In genomic region chr6:49653942-49654341, GRCh38 we compare ENCODE assay signal across 41 cellular contexts. TPM values are rescaled to one million over a fixed set of nuclear protein-coding genes. Genes with fewer than 3 reads are reported as not detected.
"Had no signal": no experiment of that assay in that cellular context is flagged by ENCODE, and none has a peak within 500 bp of the region (broad histone marks: within the 10 kb centered on the region; RNA-seq: fewer than 3 reads in every experiment).

No MANE protein-coding gene starts in this region.

- H3K27me3 Mint-ChIP-seq: activated B cell treated with CpG ODN at 0.5 μM for 24 hours; activated CD4-positive, alpha-beta memory T cell treated with anti-CD3 and anti-CD28 coated beads for 36 hours; activated CD4-positive, alpha-beta T cell treated with anti-CD3 and anti-CD28 coated beads, Interleukin-2, amount 10 ng/mL, durations not matched to agents 24 days and 14 days; activated CD8-positive, alpha-beta T cell treated with anti-CD3 and anti-CD28 coated beads for 36 hours; activated T-helper 17 cell treated with anti-CD3 and anti-CD28 coated beads, Interleukin-2, amount 50 U/mL, for 72 hours; central memory CD8-positive, alpha-beta T cell had no signal

- H3K27ac Mint-ChIP-seq: activated B cell treated with CpG ODN at 0.5 μM for 24 hours; activated CD4-positive, alpha-beta memory T cell treated with anti-CD3 and anti-CD28 coated beads for 36 hours; activated CD4-positive, alpha-beta T cell treated with anti-CD3 and anti-CD28 coated beads, Interleukin-2, amount 10 ng/mL, durations not matched to agents 24 days and 14 days; activated CD8-positive, alpha-beta T cell treated with anti-CD3 and anti-CD28 coated beads for 36 hours; activated naive CD4-positive, alpha-beta T cell treated with anti-CD3 and anti-CD28 coated beads for 36 hours; activated naive CD4-positive, alpha-beta T cell treated with anti-CD3 and anti-CD28 coated beads, Interleukin-2, amount 50 U/mL, for 72 hours; activated naive CD8-positive, alpha-beta T cell treated with anti-CD3 and anti-CD28 coated beads for 36 hours; activated T-cell treated with anti-CD3 and anti-CD28 coated beads, Interleukin-2, amount 50 U/mL, for 72 hours; activated T-helper 1 cell treated with anti-CD3 and anti-CD28 coated beads, Interleukin-12 subunit alpha, Interleukin-12 subunit beta, Interleukin-2, Interleukin-4 antibody, amounts not matched to agents 30 ng/mL and 10 ng/mL and 1 ng/mL, durations not matched to agents 14 hours and 24 hours and 36 hours; activated T-helper 17 cell treated with anti-CD3 and anti-CD28 coated beads, Interleukin-2, amount 50 U/mL, for 72 hours; T-helper 1 cell treated with Interleukin-12 subunit alpha and Interleukin-12 subunit beta and Interleukin-4 antibody, amounts not matched to agents 30 μg/mL and 1 μg/mL, for 36 hours; T-helper 2 cell treated with Interferon-gamma antibody and Interleukin-4, amounts not matched to agents 5 μg/mL and 100 μg/mL, for 36 hours had no signal

- H3K9me3 Mint-ChIP-seq: activated B cell treated with CpG ODN at 0.5 μM for 24 hours; activated CD4-positive, alpha-beta memory T cell treated with anti-CD3 and anti-CD28 coated beads for 36 hours; activated CD4-positive, alpha-beta T cell treated with anti-CD3 and anti-CD28 coated beads, Interleukin-2, amount 10 ng/mL, durations not matched to agents 24 days and 14 days; activated CD8-positive, alpha-beta T cell treated with anti-CD3 and anti-CD28 coated beads for 36 hours; activated naive CD4-positive, alpha-beta T cell treated with anti-CD3 and anti-CD28 coated beads for 36 hours; activated naive CD8-positive, alpha-beta T cell treated with anti-CD3 and anti-CD28 coated beads for 36 hours; activated T-helper 1 cell treated with anti-CD3 and anti-CD28 coated beads, Interleukin-12 subunit alpha, Interleukin-12 subunit beta, Interleukin-2, Interleukin-4 antibody, amounts not matched to agents 30 ng/mL and 10 ng/mL and 1 ng/mL, durations not matched to agents 14 hours and 24 hours and 36 hours; activated T-helper 17 cell treated with anti-CD3 and anti-CD28 coated beads, Interleukin-2, amount 50 U/mL, for 72 hours; T-helper 1 cell treated with Interleukin-12 subunit alpha and Interleukin-12 subunit beta and Interleukin-4 antibody, amounts not matched to agents 30 μg/mL and 1 μg/mL, for 36 hours; T-helper 2 cell treated with Interferon-gamma antibody and Interleukin-4, amounts not matched to agents 5 μg/mL and 100 μg/mL, for 36 hours had no signal

- ATAC-seq: activated CD8-positive, alpha-beta T cell treated with anti-CD3 and anti-CD28 coated beads for 36 hours; activated naive CD4-positive, alpha-beta T cell treated with anti-CD3 and anti-CD28 coated beads, Interleukin-2, amount 50 U/mL, for 72 hours; activated T-cell treated with anti-CD3 and anti-CD28 coated beads, Interleukin-2, amount 50 U/mL, for 4 hours; activated T-cell treated with anti-CD3 and anti-CD28 coated beads, Interleukin-2, amount 50 U/mL, for 72 hours; activated T-helper 17 cell treated with anti-CD3 and anti-CD28 coated beads, Interleukin-2, amount 50 U/mL, for 72 hours; body of pancreas had no signal

- H3K9me3 ChIP-seq: adrenal gland, body of pancreas, breast epithelium had no signal

- FAIRE-seq: astrocyte, TTC549 had no signal

- DNase-seq: activated B cell treated with CpG ODN at 0.5 μM for 24 hours; activated CD4-positive, alpha-beta memory T cell treated with anti-CD3 and anti-CD28 coated beads for 36 hours; activated CD4-positive, alpha-beta T cell treated with anti-CD3 and anti-CD28 coated beads for 4 hours; activated CD4-positive, alpha-beta T cell treated with anti-CD3 and anti-CD28 coated beads, Interleukin-2, amount 10 ng/mL, durations not matched to agents 24 days and 14 days; activated CD4-positive, alpha-beta T cell treated with anti-CD3 and anti-CD28 coated beads, Interleukin-2, amount 50 U/mL, for 1 hour; activated CD4-positive, alpha-beta T cell treated with anti-CD3 and anti-CD28 coated beads, Interleukin-2, amount 50 U/mL, for 4 hours; activated CD4-positive, CD25-positive, alpha-beta regulatory T cell treated with anti-CD3 and anti-CD28 coated beads, Interleukin-2, amount 50 U/mL, for 72 hours; activated CD8-positive, alpha-beta memory T cell treated with anti-CD3 and anti-CD28 coated beads, Interleukin-2, amount 50 U/mL, for 4 hours; activated CD8-positive, alpha-beta T cell treated with anti-CD3 and anti-CD28 coated beads for 36 hours; activated effector memory CD4-positive, alpha-beta T cell treated with anti-CD3 and anti-CD28 coated beads, Interleukin-2, amount 50 U/mL, for 16 hours; activated gamma-delta T cell treated with Interleukin-2 at 50 U/mL for 16 hours; activated naive CD4-positive, alpha-beta T cell; activated naive CD4-positive, alpha-beta T cell treated with anti-CD3 and anti-CD28 coated beads for 36 hours; activated naive CD4-positive, alpha-beta T cell treated with anti-CD3 and anti-CD28 coated beads, Interleukin-2, amount 50 U/mL, for 16 hours; activated naive CD8-positive, alpha-beta T cell treated with anti-CD3 and anti-CD28 coated beads for 36 hours; activated T-cell treated with anti-CD3 and anti-CD28 coated beads for 4 hours; activated T-cell treated with anti-CD3 and anti-CD28 coated beads, Interleukin-2, amount 50 U/mL, for 1 hour; activated T-cell treated with anti-CD3 and anti-CD28 coated beads, Interleukin-2, amount 50 U/mL, for 4 hours; activated T-cell treated with anti-CD3 and anti-CD28 coated beads, Interleukin-2, amount 50 U/mL, for 72 hours; adrenal gland; amniotic stem cell; aorta; body of pancreas; brain microvascular endothelial cell; caudate nucleus; cerebellar nuclear complex; T-helper 1 cell; T-helper 2 cell; T-helper 9 cell had no signal

- H3K27me3 ChIP-seq: adrenal gland, brain microvascular endothelial cell, breast epithelium, cardiac muscle cell had no signal

- H3K27ac ChIP-seq: adrenal gland, body of pancreas, brain microvascular endothelial cell, breast epithelium, cardiac muscle cell, VCaP had no signal

- H3K4me1 ChIP-seq: adrenal gland, body of pancreas, breast epithelium had no signal

- H3K4me3 Mint-ChIP-seq: activated B cell treated with CpG ODN at 0.5 μM for 24 hours; activated CD4-positive, alpha-beta memory T cell treated with anti-CD3 and anti-CD28 coated beads for 36 hours; activated CD4-positive, alpha-beta T cell treated with anti-CD3 and anti-CD28 coated beads, Interleukin-2, amount 10 ng/mL, durations not matched to agents 24 days and 14 days; activated CD8-positive, alpha-beta T cell treated with anti-CD3 and anti-CD28 coated beads for 36 hours; activated naive CD4-positive, alpha-beta T cell treated with anti-CD3 and anti-CD28 coated beads for 36 hours; activated naive CD8-positive, alpha-beta T cell treated with anti-CD3 and anti-CD28 coated beads for 36 hours; activated T-cell treated with anti-CD3 and anti-CD28 coated beads, Interleukin-2, amount 50 U/mL, for 4 hours; activated T-cell treated with anti-CD3 and anti-CD28 coated beads, Interleukin-2, amount 50 U/mL, for 72 hours; activated T-helper 1 cell treated with anti-CD3 and anti-CD28 coated beads, Interleukin-12 subunit alpha, Interleukin-12 subunit beta, Interleukin-2, Interleukin-4 antibody, amounts not matched to agents 30 ng/mL and 10 ng/mL and 1 ng/mL, durations not matched to agents 14 hours and 24 hours and 36 hours; activated T-helper 17 cell treated with anti-CD3 and anti-CD28 coated beads, Interleukin-2, amount 50 U/mL, for 72 hours; central memory CD8-positive, alpha-beta T cell; T-helper 1 cell treated with Interleukin-12 subunit alpha and Interleukin-12 subunit beta and Interleukin-4 antibody, amounts not matched to agents 30 μg/mL and 1 μg/mL, for 36 hours; T-helper 2 cell treated with Interferon-gamma antibody and Interleukin-4, amounts not matched to agents 5 μg/mL and 100 μg/mL, for 36 hours had no signal

- H3K36me3 Mint-ChIP-seq: activated CD4-positive, alpha-beta memory T cell treated with anti-CD3 and anti-CD28 coated beads for 36 hours; activated naive CD4-positive, alpha-beta T cell treated with anti-CD3 and anti-CD28 coated beads, Interleukin-2, amount 50 U/mL, for 72 hours; activated naive CD8-positive, alpha-beta T cell treated with anti-CD3 and anti-CD28 coated beads for 36 hours had no signal

- H3K36me3 ChIP-seq: adrenal gland, brain microvascular endothelial cell, breast epithelium, cardiac muscle cell had no signal

- H3K4me3 ChIP-seq: adrenal gland, body of pancreas, breast epithelium, cardiac muscle cell had no signal

- H3K4me1 Mint-ChIP-seq: activated B cell treated with CpG ODN at 0.5 μM for 24 hours; activated CD4-positive, alpha-beta T cell treated with anti-CD3 and anti-CD28 coated beads, Interleukin-2, amount 10 ng/mL, durations not matched to agents 24 days and 14 days; activated naive CD8-positive, alpha-beta T cell treated with anti-CD3 and anti-CD28 coated beads for 36 hours; activated T-helper 17 cell treated with anti-CD3 and anti-CD28 coated beads, Interleukin-2, amount 50 U/mL, for 72 hours; central memory CD8-positive, alpha-beta T cell had no signal

RNA-seq across cellular contexts. Expression of gene RHAG, which starts 17.3 kb away (rescaled TPM):
- total RNA-seq: activated B cell treated with CpG ODN at 0.5 μM for 24 hours; activated CD4-positive, alpha-beta memory T cell treated with anti-CD3 and anti-CD28 coated beads for 36 hours; activated CD4-positive, alpha-beta T cell treated with anti-CD3 and anti-CD28 coated beads, Interleukin-2, amount 10 ng/mL, durations not matched to agents 24 days and 14 days; activated CD8-positive, alpha-beta memory T cell treated with anti-CD3 and anti-CD28 coated beads for 36 hours; activated CD8-positive, alpha-beta T cell treated with anti-CD3 and anti-CD28 coated beads for 36 hours; activated naive CD4-positive, alpha-beta T cell treated with anti-CD3 and anti-CD28 coated beads for 36 hours; activated naive CD4-positive, alpha-beta T cell treated with anti-CD3 and anti-CD28 coated beads, Interleukin-2, amount 50 U/mL, for 72 hours; activated naive CD8-positive, alpha-beta T cell treated with anti-CD3 and anti-CD28 coated beads for 36 hours; activated T-cell treated with anti-CD3 and anti-CD28 coated beads, Interleukin-2, amount 50 U/mL, for 72 hours; activated T-helper 1 cell treated with anti-CD3 and anti-CD28 coated beads, Interleukin-12 subunit alpha, Interleukin-12 subunit beta, Interleukin-2, Interleukin-4 antibody, amounts not matched to agents 30 ng/mL and 10 ng/mL and 1 ng/mL, durations not matched to agents 14 hours and 24 hours and 36 hours; activated T-helper 17 cell treated with anti-CD3 and anti-CD28 coated beads, Interleukin-2, amount 50 U/mL, for 72 hours; aorta; astrocyte; body of pancreas; breast epithelium; cardiac muscle cell had no signal
- polyA plus RNA-seq: aorta, cardiac muscle cell had no signal

RNA-seq across cellular contexts. Expression of gene CRISP2, which starts 59.4 kb away (rescaled TPM):
- total RNA-seq: activated B cell treated with CpG ODN at 0.5 μM for 24 hours; activated CD4-positive, alpha-beta memory T cell treated with anti-CD3 and anti-CD28 coated beads for 36 hours; activated CD4-positive, alpha-beta T cell treated with anti-CD3 and anti-CD28 coated beads, Interleukin-2, amount 10 ng/mL, durations not matched to agents 24 days and 14 days; activated CD8-positive, alpha-beta memory T cell treated with anti-CD3 and anti-CD28 coated beads for 36 hours; activated CD8-positive, alpha-beta T cell treated with anti-CD3 and anti-CD28 coated beads for 36 hours; activated naive CD4-positive, alpha-beta T cell treated with anti-CD3 and anti-CD28 coated beads for 36 hours; activated naive CD4-positive, alpha-beta T cell treated with anti-CD3 and anti-CD28 coated beads, Interleukin-2, amount 50 U/mL, for 72 hours; activated naive CD8-positive, alpha-beta T cell treated with anti-CD3 and anti-CD28 coated beads for 36 hours; activated T-cell treated with anti-CD3 and anti-CD28 coated beads, Interleukin-2, amount 50 U/mL, for 4 hours; activated T-cell treated with anti-CD3 and anti-CD28 coated beads, Interleukin-2, amount 50 U/mL, for 72 hours; activated T-helper 1 cell treated with anti-CD3 and anti-CD28 coated beads, Interleukin-12 subunit alpha, Interleukin-12 subunit beta, Interleukin-2, Interleukin-4 antibody, amounts not matched to agents 30 ng/mL and 10 ng/mL and 1 ng/mL, durations not matched to agents 14 hours and 24 hours and 36 hours; activated T-helper 17 cell treated with anti-CD3 and anti-CD28 coated beads, Interleukin-2, amount 50 U/mL, for 72 hours; adrenal gland; aorta; astrocyte; body of pancreas; cardiac muscle cell had no signal
- polyA plus RNA-seq: adrenal gland, aorta, cardiac muscle cell had no signal
